Comparison of ENCODE assay signal across 17 cellular contexts in the genomic region with DNA sequence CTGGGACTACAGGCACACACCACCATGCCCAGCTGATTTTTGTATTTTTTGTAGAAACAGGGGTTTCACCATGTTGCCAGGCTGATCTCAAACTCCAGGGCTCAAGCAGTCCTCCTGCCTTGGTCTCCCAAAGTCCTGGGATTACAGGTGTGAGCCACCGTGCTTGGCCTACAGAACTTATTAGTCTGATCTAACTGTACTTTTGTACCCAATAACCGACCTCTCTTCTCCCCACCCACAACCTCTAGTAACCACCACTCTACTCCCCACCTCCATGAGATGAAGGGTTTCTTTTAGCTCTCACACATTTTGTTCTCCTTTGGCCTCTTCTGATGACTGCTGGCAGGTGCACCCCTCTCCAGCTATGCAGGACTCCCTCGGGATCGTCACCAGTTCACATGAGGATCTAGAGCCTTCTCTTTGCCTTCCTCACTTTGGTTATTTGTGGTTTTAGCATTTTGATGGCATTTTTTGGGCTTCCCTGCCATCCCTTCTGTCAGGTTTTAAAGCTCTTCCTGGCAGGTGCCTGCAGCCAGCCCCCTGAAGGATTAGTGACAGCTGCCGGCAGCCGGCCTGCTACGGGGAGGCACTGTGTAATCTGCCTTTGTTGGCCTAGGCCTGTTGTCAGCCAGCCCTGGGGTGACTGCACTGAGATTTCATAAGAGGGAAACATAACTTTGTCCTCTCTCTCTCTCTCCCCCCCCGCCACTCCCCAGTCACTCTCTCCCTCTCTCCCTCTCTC.
DNase-seq lines count a peak whose midpoint lies in the region; ATAC-seq, FAIRE-seq and TF ChIP-seq lines count a peak whose summit lies in the region.
"Had no signal": no experiment of that assay in that cellular context is flagged by ENCODE, and none has a peak within 500 bp of the region (broad histone marks: within the 10 kb centered on the region; RNA-seq: fewer than 3 reads in every experiment).

No MANE protein-coding gene starts in this region.

- H3K9me3 ChIP-seq in heart right ventricle = no peaks in the 10 kb centered on the region
- no peaks in the 10 kb centered on the region for H3K9me3 ChIP-seq in pancreas
- H3K9me3 ChIP-seq in mucosa of descending colon = no peaks in the 10 kb centered on the region

- H3K36me3 ChIP-seq in heart right ventricle = no peaks in the 10 kb centered on the region
- H3K36me3 ChIP-seq in pancreas = no peaks in the 10 kb centered on the region
- no peaks in the 10 kb centered on the region for H3K36me3 ChIP-seq in mucosa of descending colon (ENCODE audit: low read depth)

- intact Hi-C loops in heart right ventricle (cut with DNase I) (no loop called here), pancreas (cut with DNase I) (no loop called here), mucosa of descending colon (cut with DNase I, micrococcal nuclease) (no loop called here)

- no peak for TF ChIP-seq CTCF in heart right ventricle (IDR thresholded peaks at IDR 0.05)
- no peak for TF ChIP-seq CTCF in pancreas (IDR thresholded peaks at IDR 0.05)
- no peak for TF ChIP-seq CTCF in mucosa of descending colon (IDR thresholded peaks at IDR 0.05)

- 51 to 58% methylated on average over 8 of the region's 8 CpGs for WGBS in heart right ventricle, 2 donors
- 72 to 77% methylated on average over 7 to 8 of the region's 8 CpGs for WGBS in pancreas, 2 donors

- H3K4me3 ChIP-seq in heart right ventricle (no peak overlapping the region), pancreas (no peak overlapping the region), mucosa of descending colon (no peak overlapping the region)
- H3K4me3 ChIP-seq: K562 had no signal

- in situ Hi-C loops in G401 (cut with HindIII; ENCODE audit: low sequenced_read_pairs) = no loop called here

- no peak for FAIRE-seq in pancreas (lab: Jason Lieb, UNC)
- FAIRE-seq: bronchial epithelial cell, G401.6, GM12892, K562 had no signal

- H3K4me1 ChIP-seq in heart right ventricle (peaks cover 0 to 13% (median 2%) of the 10 kb centered on the region in 9 donors), pancreas (no peaks in the 10 kb centered on the region), mucosa of descending colon (ENCODE audit: low read depth) (no peaks in the 10 kb centered on the region)

- no peaks in the 10 kb centered on the region for H3K27me3 ChIP-seq in heart right ventricle
- no peaks in the 10 kb centered on the region for H3K27me3 ChIP-seq in pancreas

- peak overlapping the region in 4 of 10 donors; percentile 19 to 46 (median 29) for H3K27ac ChIP-seq in heart right ventricle
- H3K27ac ChIP-seq in pancreas = no peak overlapping the region

- DNase-seq in G401 (ENCODE audit: low spot score) = peak; percentile 89
- DNase-seq in NCI-H2171 treated with DMSO at 0.1 percent for 48 hours (lab: John Stamatoyannopoulos, UW) = peak; percentile 80
- DNase-seq in heart right ventricle = peak; percentile 53 to 58
- DNase-seq in pancreas = no peak
- no peak for DNase-seq in mucosa of descending colon
- DNase-seq: effector memory CD4-positive, alpha-beta T cell; NCI-H1417 treated with DMSO at 0.1 percent for 48 hours; RPMI8226; stimulated activated CD4-positive, alpha-beta T cell treated with anti-CD3 and anti-CD28 coated beads, Interleukin-15, amount 100 ng/mL, for 24 hours; T-helper 2 cell had no signal

- ATAC-seq in heart right ventricle (peak; percentile 88 to 97 (median 93)), pancreas (peak in 3 of 4 donors; percentile 44 to 64 (median 64)), HG02884 (IDR thresholded peaks at IDR 0.05; ENCODE audit: unreplicated experiment) (no peak), mucosa of descending colon (no peak), GM21381 (IDR thresholded peaks at IDR 0.05; ENCODE audit: unreplicated experiment) (no peak)
- ATAC-seq: HCT116, K562 had no signal

Comparison
In these comparisons a context has a peak if more than half of its experiments do, and no peak if none do; other contexts are left out.
1. DNase-seq: peak in G401 (single experiment), NCI-H2171 treated with DMSO at 0.1 percent for 48 hours (single experiment) and heart right ventricle (2 of 2); none in pancreas (0 of 6) and mucosa of descending colon (0 of 3).
2. ATAC-seq: peak in heart right ventricle (8 of 8) and pancreas (3 of 4); none in HG02884 (single experiment), mucosa of descending colon (single experiment) and GM21381 (single experiment).